Comparison of ENCODE assay signal across 8 cellular contexts in genomic region chr10:132335189-132336063, GRCh38. TPM values are rescaled to one million over a fixed set of nuclear protein-coding genes. Genes with fewer than 3 reads are reported as not detected.
A peak's percentile ranks its signal among the peaks of the same experiment; 100 is the strongest.
DNase-seq lines count a peak whose midpoint lies in the region; ATAC-seq and TF ChIP-seq lines count a peak whose summit lies in the region.

No MANE protein-coding gene starts in this region.

- H3K4me1 ChIP-seq in esophagus squamous epithelium = peaks cover 8 to 30% (median 11%) of the 10 kb centered on the region in 3 donors

- TF ChIP-seq CTCF in GM13977 (IDR thresholded peaks at IDR 0.05; ENCODE audit: extremely low read depth, insufficient read depth, missing control alignments) (no peak), esophagus squamous epithelium (IDR thresholded peaks at IDR 0.05) (no peak)

- H3K4me3 ChIP-seq in SK-N-MC (no peak overlapping the region; the same call in 1 of the 2 replicates), esophagus squamous epithelium (no peak overlapping the region)

- peaks cover 37 to 50% of the 10 kb centered on the region in 2 donors for H3K4me1 Mint-ChIP-seq in natural killer cell treated with Interleukin-12 subunit alpha and Interleukin-12 subunit beta and Interleukin-15 and Interleukin-18, amount 100 ng/mL, for 72 hours (ENCODE audit: low read depth in 2 of 2)

- 83 to 89% methylated on average over 9 to 11 of the region's 14 CpGs for WGBS in esophagus squamous epithelium, 2 donors

- in situ Hi-C loops in GM13977 (cut with MboI; ENCODE audit: low pct_unique_long_range_greater_than_20kb, low sequenced_read_pairs, unreplicated experiment) = no loop called here

- no peak overlapping the region for H3K9ac ChIP-seq in SK-N-MC (ENCODE audit: insufficient read length)

- DNase-seq in GM13977 (ENCODE audit: low spot score) = peak; percentile 87
- DNase-seq in SK-N-MC (ENCODE audit: low read depth, low spot score) = no peak
- DNase-seq in natural killer cell treated with Interleukin-12 subunit alpha and Interleukin-12 subunit beta and Interleukin-15 and Interleukin-18, amount 100 ng/mL, for 72 hours (ENCODE audit: low spot score) = peak; percentile 82
- DNase-seq in 8988T = no peak
- DNase-seq in esophagus squamous epithelium (lab: John Stamatoyannopoulos, UW) = no peak
- DNase-seq in OCI-M2 (lab: John Stamatoyannopoulos, UW; ENCODE audit: unreplicated experiment) = no peak

- no peaks in the 10 kb centered on the region for H3K36me3 ChIP-seq in SK-N-MC (ENCODE audit: insufficient read depth, low read length)
- peaks cover 0 to 22% (median 0%) of the 10 kb centered on the region in 3 donors for H3K36me3 ChIP-seq in esophagus squamous epithelium

- H3K4me3 Mint-ChIP-seq in natural killer cell treated with Interleukin-12 subunit alpha and Interleukin-12 subunit beta and Interleukin-15 and Interleukin-18, amount 100 ng/mL, for 72 hours = peak overlapping the region; percentile 92

- no peak for TF ChIP-seq POLR2A in esophagus squamous epithelium (IDR thresholded peaks at IDR 0.05)

- no peaks in the 10 kb centered on the region for H3K9me3 ChIP-seq in SK-N-MC (ENCODE audit: low read depth, low read length)
- H3K9me3 ChIP-seq in esophagus squamous epithelium = no peaks in the 10 kb centered on the region

- ATAC-seq in HG02678 (IDR thresholded peaks at IDR 0.05; ENCODE audit: unreplicated experiment) = peak; percentile 56
- peak; percentile 67 to 76 for ATAC-seq in natural killer cell treated with Interleukin-12 subunit alpha and Interleukin-12 subunit beta and Interleukin-15 and Interleukin-18, amount 100 ng/mL, for 72 hours
- no peak for ATAC-seq in HG03439 (IDR thresholded peaks at IDR 0.05; ENCODE audit: unreplicated experiment)

- H3K9me3 Mint-ChIP-seq in natural killer cell treated with Interleukin-12 subunit alpha and Interleukin-12 subunit beta and Interleukin-15 and Interleukin-18, amount 100 ng/mL, for 72 hours = no peaks in the 10 kb centered on the region

- no peaks in the 10 kb centered on the region for H3K27me3 ChIP-seq in esophagus squamous epithelium

- no peaks in the 10 kb centered on the region for H3K27me3 Mint-ChIP-seq in natural killer cell treated with Interleukin-12 subunit alpha and Interleukin-12 subunit beta and Interleukin-15 and Interleukin-18, amount 100 ng/mL, for 72 hours

- intact Hi-C loops in esophagus squamous epithelium (cut with DNase I) = no loop called here

- H3K27ac Mint-ChIP-seq in natural killer cell treated with Interleukin-12 subunit alpha and Interleukin-12 subunit beta and Interleukin-15 and Interleukin-18, amount 100 ng/mL, for 72 hours = peak overlapping the region; percentile 85 to 94

- peaks cover under 1% of the 10 kb centered on the region for H3K36me3 Mint-ChIP-seq in natural killer cell treated with Interleukin-12 subunit alpha and Interleukin-12 subunit beta and Interleukin-15 and Interleukin-18, amount 100 ng/mL, for 72 hours

- H3K27ac ChIP-seq in SK-N-MC (peak overlapping the region; percentile 62; the same call in 1 of the 2 replicates), esophagus squamous epithelium (peak overlapping the region in 2 of 4 donors; percentile 33 to 54)

RNA-seq across cellular contexts. Expression of gene LRRC27, which starts 3.4 kb away (rescaled TPM):
- total RNA-seq in natural killer cell treated with Interleukin-12 subunit alpha and Interleukin-12 subunit beta and Interleukin-15 and Interleukin-18, amount 100 ng/mL, for 72 hours = 1 to 10 TPM; 6.5 to 8.5 TPM
- 1 to 10 TPM; 1.5 to 5.3 (median 2.4) TPM for total RNA-seq in esophagus squamous epithelium

RNA-seq across cellular contexts. Expression of gene STK32C, which starts 27.7 kb away (rescaled TPM):
- total RNA-seq in natural killer cell treated with Interleukin-12 subunit alpha and Interleukin-12 subunit beta and Interleukin-15 and Interleukin-18, amount 100 ng/mL, for 72 hours = 10 to 100 TPM; 29.2 to 34.6 TPM
- total RNA-seq in esophagus squamous epithelium = 1 to 10 TPM; 2.3 to 5.5 (median 2.6) TPM

Comparison
In these comparisons a context has a peak if more than half of its experiments do, and no peak if none do; other contexts are left out.
1. DNase-seq: peak in GM13977 (single experiment) and natural killer cell treated with Interleukin-12 subunit alpha and Interleukin-12 subunit beta and Interleukin-15 and Interleukin-18, amount 100 ng/mL, for 72 hours (single experiment); none in SK-N-MC (single experiment), 8988T (single experiment), esophagus squamous epithelium (single experiment) and OCI-M2 (single experiment).
2. RNA of gene STK32C, which starts 27.7 kb away (total RNA-seq): 29.2 to 34.6 TPM in natural killer cell treated with Interleukin-12 subunit alpha and Interleukin-12 subunit beta and Interleukin-15 and Interleukin-18, amount 100 ng/mL, for 72 hours; 2.3 to 5.5 TPM in esophagus squamous epithelium; every median in the first group is over 4 times any median in the second.